ENCODE assay signal across 35 cellular contexts in the genomic region with DNA sequence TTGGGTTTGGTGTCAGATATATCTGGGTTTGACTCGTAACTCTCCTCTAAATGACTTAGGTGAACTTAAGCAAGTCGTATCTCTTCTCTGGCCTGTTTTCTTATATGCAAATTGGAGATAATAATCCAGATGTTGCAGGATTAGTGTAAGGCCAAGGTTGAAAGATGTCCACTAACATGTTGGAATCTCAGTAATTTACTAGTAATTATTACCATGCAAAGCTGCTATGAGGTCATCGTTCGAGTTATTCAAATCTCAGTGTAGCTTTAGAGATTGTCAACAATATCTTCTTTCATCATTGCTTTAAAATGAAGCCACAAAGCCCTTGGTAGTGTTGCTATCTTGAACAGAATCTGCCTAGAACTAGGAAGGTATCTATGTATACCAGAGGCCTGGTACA.
"Had no signal": no experiment of that assay in that cellular context is flagged by ENCODE, and none has a peak within 500 bp of the region (broad histone marks: within the 10 kb centered on the region; RNA-seq: fewer than 3 reads in every experiment).

No MANE protein-coding gene starts in this region.

- H3K27me3 Mint-ChIP-seq: activated CD8-positive, alpha-beta memory T cell treated with anti-CD3 and anti-CD28 coated beads, Interleukin-2, amount 10 ng/mL, durations not matched to agents 7 days and 5 days; activated naive CD4-positive, alpha-beta T cell treated with anti-CD3 and anti-CD28 coated beads, Interleukin-2, amount 50 U/mL, for 24 hours; activated naive CD8-positive, alpha-beta T cell treated with anti-CD3 and anti-CD28 coated beads for 36 hours; activated naive CD8-positive, alpha-beta T cell treated with anti-CD3 and anti-CD28 coated beads, Interleukin-2, amount 50 U/mL, for 24 hours; effector memory CD8-positive, alpha-beta T cell had no signal

- H3K27ac ChIP-seq: adrenal gland, body of pancreas, esophagus muscularis mucosa, foreskin keratinocyte, gastrocnemius medialis, heart left ventricle, VCaP had no signal

- H3K9me3 Mint-ChIP-seq: activated T-helper 1 cell treated with anti-CD3 and anti-CD28 coated beads, Interleukin-12 subunit alpha, Interleukin-12 subunit beta, Interleukin-2, Interleukin-4 antibody, amounts not matched to agents 30 ng/mL and 10 ng/mL and 1 ng/mL, durations not matched to agents 14 hours and 24 hours and 36 hours; activated T-helper 2 cell treated with anti-CD3 and anti-CD28 coated beads, Interferon-gamma antibody, Interleukin-2, Interleukin-4, amounts not matched to agents 10 μg/mL and 5 μg/mL and 100 μg/mL, durations not matched to agents 14 hours and 24 hours and 36 hours had no signal

- ATAC-seq: activated CD8-positive, alpha-beta memory T cell treated with anti-CD3 and anti-CD28 coated beads, Interleukin-2, amount 10 ng/mL, durations not matched to agents 7 days and 5 days; activated CD8-positive, alpha-beta T cell treated with anti-CD3 and anti-CD28 coated beads, Interleukin-2, amount 10 ng/mL, durations not matched to agents 7 days and 5 days; activated naive CD8-positive, alpha-beta T cell treated with anti-CD3 and anti-CD28 coated beads, Interleukin-2, amount 50 U/mL, for 24 hours; body of pancreas; effector memory CD8-positive, alpha-beta T cell; foreskin keratinocyte; gastrocnemius medialis; heart left ventricle; WTC11 had no signal

- H3K4me3 Mint-ChIP-seq: activated CD8-positive, alpha-beta memory T cell treated with anti-CD3 and anti-CD28 coated beads, Interleukin-2, amount 10 ng/mL, durations not matched to agents 7 days and 5 days; activated CD8-positive, alpha-beta T cell treated with anti-CD3 and anti-CD28 coated beads, Interleukin-2, amount 10 ng/mL, durations not matched to agents 7 days and 5 days; activated naive CD4-positive, alpha-beta T cell treated with anti-CD3 and anti-CD28 coated beads for 36 hours; activated naive CD4-positive, alpha-beta T cell treated with anti-CD3 and anti-CD28 coated beads, Interleukin-2, amount 50 U/mL, for 24 hours; activated naive CD8-positive, alpha-beta T cell treated with anti-CD3 and anti-CD28 coated beads for 36 hours; activated naive CD8-positive, alpha-beta T cell treated with anti-CD3 and anti-CD28 coated beads, Interleukin-2, amount 50 U/mL, for 24 hours; activated T-helper 1 cell treated with anti-CD3 and anti-CD28 coated beads, Interleukin-12 subunit alpha, Interleukin-12 subunit beta, Interleukin-2, Interleukin-4 antibody, amounts not matched to agents 30 ng/mL and 10 ng/mL and 1 ng/mL, durations not matched to agents 14 hours and 24 hours and 36 hours; effector memory CD8-positive, alpha-beta T cell; WTC11 had no signal

- H3K4me1 ChIP-seq: adrenal gland, body of pancreas, foreskin keratinocyte, gastrocnemius medialis had no signal

- H3K9me3 ChIP-seq: adrenal gland, body of pancreas, gastrocnemius medialis had no signal

- H3K27ac Mint-ChIP-seq: activated CD8-positive, alpha-beta memory T cell treated with anti-CD3 and anti-CD28 coated beads, Interleukin-2, amount 10 ng/mL, durations not matched to agents 7 days and 5 days; activated CD8-positive, alpha-beta T cell treated with anti-CD3 and anti-CD28 coated beads, Interleukin-2, amount 10 ng/mL, durations not matched to agents 7 days and 5 days; activated naive CD4-positive, alpha-beta T cell treated with anti-CD3 and anti-CD28 coated beads for 36 hours; activated naive CD4-positive, alpha-beta T cell treated with anti-CD3 and anti-CD28 coated beads, Interleukin-2, amount 50 U/mL, for 24 hours; activated naive CD8-positive, alpha-beta T cell treated with anti-CD3 and anti-CD28 coated beads for 36 hours; activated naive CD8-positive, alpha-beta T cell treated with anti-CD3 and anti-CD28 coated beads, Interleukin-2, amount 50 U/mL, for 24 hours; activated T-helper 1 cell treated with anti-CD3 and anti-CD28 coated beads, Interleukin-12 subunit alpha, Interleukin-12 subunit beta, Interleukin-2, Interleukin-4 antibody, amounts not matched to agents 30 ng/mL and 10 ng/mL and 1 ng/mL, durations not matched to agents 14 hours and 24 hours and 36 hours; activated T-helper 2 cell treated with anti-CD3 and anti-CD28 coated beads, Interferon-gamma antibody, Interleukin-2, Interleukin-4, amounts not matched to agents 10 μg/mL and 5 μg/mL and 100 μg/mL, durations not matched to agents 14 hours and 24 hours and 36 hours; effector memory CD8-positive, alpha-beta T cell; WTC11 had no signal

- H3K36me3 Mint-ChIP-seq: activated CD8-positive, alpha-beta memory T cell treated with anti-CD3 and anti-CD28 coated beads, Interleukin-2, amount 10 ng/mL, durations not matched to agents 7 days and 5 days; activated naive CD4-positive, alpha-beta T cell treated with anti-CD3 and anti-CD28 coated beads, Interleukin-2, amount 50 U/mL, for 24 hours; activated naive CD8-positive, alpha-beta T cell treated with anti-CD3 and anti-CD28 coated beads for 36 hours; WTC11 had no signal

- DNase-seq: activated CD4-positive, alpha-beta T cell treated with anti-CD3 and anti-CD28 coated beads for 1 hour; activated CD4-positive, alpha-beta T cell treated with anti-CD3 and anti-CD28 coated beads for 4 hours; activated CD4-positive, alpha-beta T cell treated with anti-CD3 and anti-CD28 coated beads, Interleukin-2, amount 50 U/mL, for 1 hour; activated CD4-positive, alpha-beta T cell treated with anti-CD3 and anti-CD28 coated beads, Interleukin-2, amount 50 U/mL, for 48 hours; activated CD8-positive, alpha-beta memory T cell treated with anti-CD3 and anti-CD28 coated beads, Interleukin-2, amount 10 ng/mL, durations not matched to agents 7 days and 5 days; activated CD8-positive, alpha-beta memory T cell treated with anti-CD3 and anti-CD28 coated beads, Interleukin-2, amount 50 U/mL, for 4 hours; activated CD8-positive, alpha-beta T cell treated with anti-CD3 and anti-CD28 coated beads, Interleukin-2, amount 10 ng/mL, durations not matched to agents 7 days and 5 days; activated effector memory CD4-positive, alpha-beta T cell treated with anti-CD3 and anti-CD28 coated beads, Interleukin-2, amount 50 U/mL, for 16 hours; activated naive CD4-positive, alpha-beta T cell treated with anti-CD3 and anti-CD28 coated beads for 36 hours; activated naive CD8-positive, alpha-beta T cell treated with anti-CD3 and anti-CD28 coated beads for 36 hours; activated naive CD8-positive, alpha-beta T cell treated with anti-CD3 and anti-CD28 coated beads, Interleukin-2, amount 50 U/mL, for 24 hours; activated T-cell treated with anti-CD3 and anti-CD28 coated beads, Interleukin-2, amount 50 U/mL, for 1 hour; activated T-cell treated with anti-CD3 and anti-CD28 coated beads, Interleukin-2, amount 50 U/mL, for 48 hours; adrenal gland; amygdala; aorta; body of pancreas; caudate nucleus; cortex of kidney; dermis blood vessel endothelial cell; effector CD4-positive, alpha-beta T cell; effector memory CD8-positive, alpha-beta T cell; erythroblast; foreskin keratinocyte; gastrocnemius medialis; glutamatergic neuron; heart left ventricle; T-helper 2 cell had no signal

- H3K4me3 ChIP-seq: adrenal gland, body of pancreas, esophagus muscularis mucosa, gastrocnemius medialis, heart left ventricle had no signal

- FAIRE-seq: colon had no signal

- H3K4me1 Mint-ChIP-seq: activated CD8-positive, alpha-beta memory T cell treated with anti-CD3 and anti-CD28 coated beads, Interleukin-2, amount 10 ng/mL, durations not matched to agents 7 days and 5 days; activated naive CD4-positive, alpha-beta T cell treated with anti-CD3 and anti-CD28 coated beads, Interleukin-2, amount 50 U/mL, for 24 hours; activated naive CD8-positive, alpha-beta T cell treated with anti-CD3 and anti-CD28 coated beads for 36 hours; activated naive CD8-positive, alpha-beta T cell treated with anti-CD3 and anti-CD28 coated beads, Interleukin-2, amount 50 U/mL, for 24 hours; WTC11 had no signal
